ENCODE assay signal across 1 cellular context in the genomic region with DNA sequence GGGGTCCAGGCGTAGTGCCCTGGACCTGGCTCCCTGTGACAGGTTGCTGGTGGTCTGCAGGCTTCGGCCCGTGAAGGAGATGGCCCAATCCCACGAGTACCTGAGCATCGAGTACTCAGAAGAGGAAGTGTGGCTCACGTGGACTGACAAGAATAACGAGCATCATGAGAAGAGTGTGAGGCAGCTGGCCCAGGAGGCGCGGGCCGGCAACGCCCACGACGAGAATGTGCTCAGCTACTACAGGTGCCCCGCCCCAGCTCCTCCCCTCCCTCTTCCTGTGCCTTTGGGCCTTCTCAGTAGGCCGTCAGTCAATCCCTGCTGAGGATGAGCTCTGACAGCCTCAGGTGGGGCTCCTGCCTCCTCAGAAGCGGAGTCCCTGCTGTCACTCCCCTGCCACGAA.
TF ChIP-seq lines count a peak whose summit lies in the region.

No MANE protein-coding gene starts in this region.

TF ChIP-seq in GM12878, 131 proteins besides CTCF, POLR2A, EP300 and RAD21 (continued from another document):
- TF ChIP-seq SPI1 (IDR thresholded peaks at IDR 0.05; ENCODE audit: borderline replicate concordance, insufficient read depth, low read depth, low read length), result peak; percentile 19; the same call in 1 of the 2 replicates
